In genomic region chr12:27095346-27095745, GRCh38 we compare ENCODE assay signal across 38 cellular contexts. TPM values are rescaled to one million over a fixed set of nuclear protein-coding genes. Genes with fewer than 3 reads are reported as not detected.
DNase-seq lines count a peak whose midpoint lies in the region; ATAC-seq and TF ChIP-seq lines count a peak whose summit lies in the region.
"Had no signal": no experiment of that assay in that cellular context is flagged by ENCODE, and none has a peak within 500 bp of the region (broad histone marks: within the 10 kb centered on the region; RNA-seq: fewer than 3 reads in every experiment).

No MANE protein-coding gene starts in this region.

- peaks cover 5% of the 10 kb centered on the region for H3K9me3 Mint-ChIP-seq in endodermal cell

- TF ChIP-seq CTCF in LNCaP clone FGC (IDR thresholded peaks at IDR 0.05; ENCODE audit: control insufficient read depth, extremely low read depth, insufficient read depth) (no peak), RWPE1 (conservative IDR thresholded peaks at IDR 0.05; ENCODE audit: low read depth) (no peak), lung (IDR thresholded peaks at IDR 0.05; ENCODE audit: control extremely low read depth, extremely low read depth) (no peak), gastroesophageal sphincter (IDR thresholded peaks at IDR 0.05) (no peak), endodermal cell (conservative IDR thresholded peaks at IDR 0.05) (no peak)

- H3K4me3 Mint-ChIP-seq in endodermal cell: no peak overlapping the region
- H3K4me3 Mint-ChIP-seq: activated CD4-positive, alpha-beta T cell treated with anti-CD3 and anti-CD28 coated beads, Interleukin-2, amount 10 ng/mL, durations not matched to agents 24 days and 14 days; stimulated activated naive CD8-positive, alpha-beta T cell treated with anti-CD3 and anti-CD28 coated beads, Interleukin-15, Interleukin-2, amounts not matched to agents 100 ng/mL and 50 ng/mL, for 24 hours had no signal

- H3K27me3 ChIP-seq in BLaER1 treated with 17β-estradiol and CSF1 and Interleukin-3, amounts not matched to agents 10 nM and 100 nM: no peaks in the 10 kb centered on the region
- H3K27me3 ChIP-seq in lung (ENCODE audit: control insufficient read depth, insufficient read depth) (no peaks in the 10 kb centered on the region), gastroesophageal sphincter (no peaks in the 10 kb centered on the region), endodermal cell (ENCODE audit: control insufficient read depth, insufficient read depth, low read length, poor library complexity, severe bottlenecking) (no peaks in the 10 kb centered on the region)
- H3K27me3 ChIP-seq: brain microvascular endothelial cell, dorsolateral prefrontal cortex, pancreas, right atrium auricular region, uterus had no signal

- intact Hi-C loops in sciatic nerve (cut with DNase I): no loop called here

- H3K4me3 ChIP-seq in BLaER1 treated with 17β-estradiol and CSF1 and Interleukin-3, amounts not matched to agents 10 nM and 100 nM: no peak overlapping the region
- H3K4me3 ChIP-seq in LNCaP clone FGC (ENCODE audit: low read depth, low read length) (no peak overlapping the region), lung (no peak overlapping the region), gastroesophageal sphincter (no peak overlapping the region), endodermal cell (ENCODE audit: low read length) (no peak overlapping the region)
- H3K4me3 ChIP-seq: dorsolateral prefrontal cortex, pancreas, right atrium auricular region, thoracic aorta, uterus had no signal

- H3K4me1 ChIP-seq in BLaER1 treated with 17β-estradiol and CSF1 and Interleukin-3, amounts not matched to agents 10 nM and 100 nM: peaks cover 9 to 16% (median 9%) of the 10 kb centered on the region in 10 experiments; a peak in 17 of 20 replicates
- H3K4me1 ChIP-seq in lung (ENCODE audit: control insufficient read depth in 2 of 2, insufficient read depth in 2 of 2, low read length in 2 of 2) (no peaks in the 10 kb centered on the region), gastroesophageal sphincter (no peaks in the 10 kb centered on the region), endodermal cell (ENCODE audit: control insufficient read depth, insufficient read depth, low read length) (no peaks in the 10 kb centered on the region)
- H3K4me1 ChIP-seq: pancreas, right atrium auricular region, uterus had no signal

- DNase-seq in LNCaP clone FGC (ENCODE audit: low read depth): peak; percentile 88
- DNase-seq in RWPE1 (ENCODE audit: low spot score): no peak
- no peak for DNase-seq in lung (ENCODE audit: low spot score)
- no peak for DNase-seq in sciatic nerve (ENCODE audit: low spot score)
- no peak for DNase-seq in endodermal cell
- no peak for DNase-seq in DMS 273 (lab: John Stamatoyannopoulos, UW; ENCODE audit: unreplicated experiment)
- DNase-seq: activated CD4-positive, alpha-beta T cell treated with anti-CD3 and anti-CD28 coated beads, Interleukin-2, amount 10 ng/mL, durations not matched to agents 24 days and 14 days; AML-193; amygdala; brain microvascular endothelial cell; DMS153; dorsolateral prefrontal cortex; HCEC 1CT; hippocampal formation; left cardiac atrium; mesenchymal stem cell; NCI-H1092; NCI-H2081; NCI-H345; NCI-H774; pancreas; RPMI8226; stimulated activated CD4-positive, alpha-beta T cell treated with anti-CD3 and anti-CD28 coated beads, Interleukin-2, amount 100 ng/mL, for 24 hours; T1000; uterus had no signal

- no peak overlapping the region for H3K27ac Mint-ChIP-seq in endodermal cell
- H3K27ac Mint-ChIP-seq: activated CD4-positive, alpha-beta T cell treated with anti-CD3 and anti-CD28 coated beads, Interleukin-2, amount 10 ng/mL, durations not matched to agents 24 days and 14 days; activated naive CD4-positive, alpha-beta T cell treated with anti-CD3 and anti-CD28 coated beads, Interleukin-2, amount 50 U/mL, for 72 hours; stimulated activated naive CD8-positive, alpha-beta T cell treated with anti-CD3 and anti-CD28 coated beads, Interleukin-15, Interleukin-2, amounts not matched to agents 100 ng/mL and 50 ng/mL, for 24 hours had no signal

- TF ChIP-seq EP300 in gastroesophageal sphincter (IDR thresholded peaks at IDR 0.05): no peak

- H3K4me2 ChIP-seq in BLaER1 treated with 17β-estradiol and CSF1 and Interleukin-3, amounts not matched to agents 10 nM and 100 nM: peak overlapping the region; percentile 12 to 52 (median 38); a peak in 16 of 22 replicates

- H3K4me1 Mint-ChIP-seq in endodermal cell: peaks cover 3% of the 10 kb centered on the region
- H3K4me1 Mint-ChIP-seq: activated CD4-positive, alpha-beta T cell treated with anti-CD3 and anti-CD28 coated beads, Interleukin-2, amount 10 ng/mL, durations not matched to agents 24 days and 14 days had no signal

- no peak overlapping the region for H3K9ac ChIP-seq in BLaER1 treated with 17β-estradiol and CSF1 and Interleukin-3, amounts not matched to agents 10 nM and 100 nM
- H3K9ac ChIP-seq in endodermal cell (ENCODE audit: extremely low read depth, low read length, poor library complexity, severe bottlenecking): no peak overlapping the region

- H3K27ac ChIP-seq in BLaER1 treated with 17β-estradiol and CSF1 and Interleukin-3, amounts not matched to agents 10 nM and 100 nM: no peak overlapping the region
- H3K27ac ChIP-seq in RWPE1: peak overlapping the region; percentile 60
- H3K27ac ChIP-seq in lung (ENCODE audit: low read depth in 1 of 2, low read length in 1 of 2): peak overlapping the region in 1 of 2 donors; percentile 40
- no peak overlapping the region for H3K27ac ChIP-seq in gastroesophageal sphincter
- H3K27ac ChIP-seq in endodermal cell (ENCODE audit: low read depth, low read length): no peak overlapping the region
- H3K27ac ChIP-seq: brain microvascular endothelial cell, dorsolateral prefrontal cortex, pancreas, right atrium auricular region, thoracic aorta, uterus, VCaP had no signal

- POLR2A ChIA-PET in RWPE1 (lab: Yijun Ruan, JAX; ENCODE audit: low non-redundant PET): no interaction called here

- H3K27me3 Mint-ChIP-seq in endodermal cell (ENCODE audit: insufficient read depth): no peaks in the 10 kb centered on the region
- H3K27me3 Mint-ChIP-seq: IgD-negative memory B cell; stimulated activated naive CD8-positive, alpha-beta T cell treated with anti-CD3 and anti-CD28 coated beads, Interleukin-15, Interleukin-2, amounts not matched to agents 100 ng/mL and 50 ng/mL, for 24 hours had no signal

- CTCF ChIA-PET in RWPE1 (lab: Yijun Ruan, JAX): no interaction called here

- H3K36me3 Mint-ChIP-seq in endodermal cell (ENCODE audit: low read depth): no peaks in the 10 kb centered on the region

- WGBS in lung, 2 donors: 47 to 80% methylated on average over 2 of the region's 2 CpGs
- 38% methylated on average over 2 of the region's 2 CpGs; no CpG with 5 or more reads in 1 of the 2 donors for WGBS in gastroesophageal sphincter (ENCODE audit: low coverage in 1 of 2), 2 donors
- WGBS in endodermal cell (ENCODE audit: insufficient coverage in 1 of 2, insufficient read length in 1 of 2), 2 experiments: 100% methylated on average over 1 of the region's 2 CpGs; no CpG with 5 or more reads in 1 of the 2 experiments

- no peaks in the 10 kb centered on the region for H3K36me3 ChIP-seq in BLaER1 treated with 17β-estradiol and CSF1 and Interleukin-3, amounts not matched to agents 10 nM and 100 nM
- H3K36me3 ChIP-seq in lung (ENCODE audit: control insufficient read depth in 2 of 2, insufficient read depth in 2 of 2, low read length in 2 of 2): no peaks in the 10 kb centered on the region
- H3K36me3 ChIP-seq in gastroesophageal sphincter: no peaks in the 10 kb centered on the region
- no peaks in the 10 kb centered on the region for H3K36me3 ChIP-seq in endodermal cell (ENCODE audit: control insufficient read depth, insufficient read depth, low read length)
- H3K36me3 ChIP-seq: brain microvascular endothelial cell, pancreas, right atrium auricular region, thoracic aorta, uterus had no signal

- no peaks in the 10 kb centered on the region for H4K20me1 ChIP-seq in BLaER1 treated with 17β-estradiol and CSF1 and Interleukin-3, amounts not matched to agents 10 nM and 100 nM

- H3K9me3 ChIP-seq in BLaER1 treated with 17β-estradiol and CSF1 and Interleukin-3, amounts not matched to agents 10 nM and 100 nM (replicated peaks in 1 of 11): peaks cover 0 to 14% (median 6%) of the 10 kb centered on the region in 11 experiments; a peak in 9 of 22 replicates
- no peaks in the 10 kb centered on the region for H3K9me3 ChIP-seq in lung (ENCODE audit: control insufficient read depth in 2 of 2, insufficient read depth in 1 of 2, low read length in 1 of 2)
- no peaks in the 10 kb centered on the region for H3K9me3 ChIP-seq in gastroesophageal sphincter
- peaks cover 5% of the 10 kb centered on the region for H3K9me3 ChIP-seq in endodermal cell (ENCODE audit: control insufficient read depth, low read length)
- H3K9me3 ChIP-seq: pancreas, right atrium auricular region, thoracic aorta, uterus had no signal

- ATAC-seq in lung (ENCODE audit: insufficient read depth, low FRiP score) (peak; percentile 10), gastroesophageal sphincter (no peak), sciatic nerve (no peak)
- ATAC-seq: activated naive CD4-positive, alpha-beta T cell treated with anti-CD3 and anti-CD28 coated beads, Interleukin-2, amount 50 U/mL, for 72 hours; left cardiac atrium; pancreas had no signal

- TF ChIP-seq POLR2A in gastroesophageal sphincter (IDR thresholded peaks at IDR 0.05): no peak

RNA-seq across cellular contexts. Expression of gene C12orf71, which starts 13.0 kb away (rescaled TPM):
- total RNA-seq in lung (not detected), gastroesophageal sphincter (not detected), sciatic nerve (not detected), endodermal cell (not detected)
- polyA plus RNA-seq in lung: not detected
- polyA plus RNA-seq in endodermal cell (2013, experiment 1 of 2): not detected
- not detected for polyA plus RNA-seq in endodermal cell (2013, experiment 2 of 2)
- total RNA-seq: A673; activated CD4-positive, alpha-beta T cell treated with anti-CD3 and anti-CD28 coated beads, Interleukin-2, amount 10 ng/mL, durations not matched to agents 24 days and 14 days; activated CD8-positive, alpha-beta memory T cell treated with anti-CD3 and anti-CD28 coated beads for 36 hours; activated naive CD4-positive, alpha-beta T cell treated with anti-CD3 and anti-CD28 coated beads, Interleukin-2, amount 50 U/mL, for 72 hours; cerebellum; left cardiac atrium; pancreas; right atrium auricular region; SK-MEL-5; thoracic aorta; uterus had no signal
- polyA plus RNA-seq: IgD-negative memory B cell, neural cell, pancreas had no signal
